Comparison of ENCODE assay signal across 13 cellular contexts in genomic region chr15:34161329-34161953, GRCh38. TPM values are rescaled to one million over a fixed set of nuclear protein-coding genes. Genes with fewer than 3 reads are reported as not detected.
DNase-seq lines count a peak whose midpoint lies in the region; ATAC-seq and TF ChIP-seq lines count a peak whose summit lies in the region.
"Had no signal": no experiment of that assay in that cellular context is flagged by ENCODE, and none has a peak within 500 bp of the region (broad histone marks: within the 10 kb centered on the region; RNA-seq: fewer than 3 reads in every experiment).

No MANE protein-coding gene starts in this region.

- peaks cover 8% of the 10 kb centered on the region for H3K9me3 Mint-ChIP-seq in CD8-positive, alpha-beta T cell

- H3K27me3 ChIP-seq in CD8-positive, alpha-beta T cell (ENCODE audit: insufficient read depth, low read length): no peaks in the 10 kb centered on the region
- H3K27me3 ChIP-seq: brain microvascular endothelial cell, heart left ventricle, testis had no signal

- DNase-seq in DMS53 (lab: John Stamatoyannopoulos, UW) (peak; percentile 7), DMS53 treated with DMSO at 0.1 percent for 48 hours (lab: John Stamatoyannopoulos, UW; ENCODE audit: unreplicated experiment) (no peak), OCI-M1 (lab: John Stamatoyannopoulos, UW) (peak; percentile 26), choroid plexus epithelial cell (ENCODE audit: low read depth) (peak; percentile 6), renal cortical epithelial cell (ENCODE audit: low read depth) (peak; percentile 51), NCI-H146 (lab: John Stamatoyannopoulos, UW) (no peak)
- no peak for DNase-seq in activated effector memory CD4-positive, alpha-beta T cell treated with anti-CD3 and anti-CD28 coated beads, Interleukin-2, amount 50 U/mL, for 16 hours
- no peak for DNase-seq in CD8-positive, alpha-beta T cell
- DNase-seq: brain microvascular endothelial cell, heart left ventricle, testis had no signal

- TF ChIP-seq CTCF in choroid plexus epithelial cell (conservative IDR thresholded peaks at IDR 0.05; ENCODE audit: low read depth, low read length): no peak
- TF ChIP-seq CTCF in CD8-positive, alpha-beta T cell (IDR thresholded peaks at IDR 0.05): no peak

- H3K36me3 Mint-ChIP-seq in CD8-positive, alpha-beta T cell: peaks cover 79% of the 10 kb centered on the region

- H3K27me3 Mint-ChIP-seq in CD8-positive, alpha-beta T cell (ENCODE audit: low read depth): no peaks in the 10 kb centered on the region

- H3K9me3 ChIP-seq in CD8-positive, alpha-beta T cell (ENCODE audit: low read length): no peaks in the 10 kb centered on the region
- H3K9me3 ChIP-seq: testis had no signal

- H3K27ac Mint-ChIP-seq in CD8-positive, alpha-beta T cell: no peak overlapping the region

- H3K4me3 ChIP-seq in choroid plexus epithelial cell (ENCODE audit: low read depth, low read length): no peak overlapping the region
- H3K4me3 ChIP-seq in CD8-positive, alpha-beta T cell (ENCODE audit: low read depth, low read length): no peak overlapping the region
- H3K4me3 ChIP-seq: heart left ventricle, skin epidermis, testis had no signal

- intact Hi-C loops in CD8-positive, alpha-beta T cell (cut with DNase I, micrococcal nuclease): no loop called here

- no peak overlapping the region for H3K4me3 Mint-ChIP-seq in CD8-positive, alpha-beta T cell

- CTCF ChIA-PET in CD8-positive, alpha-beta T cell (lab: Charles Lee): interaction anchor here (0.6 to 1.6 kb wide), 2 partner anchors 48 to 70 kb away, joined by 3 to 4 read pairs; partner anchors contain the start of gene KATNBL1

- H3K36me3 ChIP-seq in CD8-positive, alpha-beta T cell (ENCODE audit: insufficient read depth, low read length): peaks cover 4% of the 10 kb centered on the region

- peaks cover 2% of the 10 kb centered on the region for H3K4me1 Mint-ChIP-seq in CD8-positive, alpha-beta T cell (ENCODE audit: low read depth)

- ATAC-seq in CD8-positive, alpha-beta T cell: no peak
- ATAC-seq: heart left ventricle had no signal

- H3K4me1 ChIP-seq in CD8-positive, alpha-beta T cell (ENCODE audit: insufficient read depth, low read length): no peaks in the 10 kb centered on the region
- H3K4me1 ChIP-seq: heart left ventricle, testis had no signal

- POLR2A ChIA-PET in CD8-positive, alpha-beta T cell (lab: Charles Lee): no interaction called here

- no peak overlapping the region for H3K27ac ChIP-seq in CD8-positive, alpha-beta T cell (ENCODE audit: low read depth, low read length)
- H3K27ac ChIP-seq: 22Rv1, brain microvascular endothelial cell, heart left ventricle, skin epidermis, testis had no signal

RNA-seq across cellular contexts. Expression of gene KATNBL1, which starts 48.5 kb away (rescaled TPM):
- total RNA-seq in renal cortical epithelial cell: 51.9 and 54.5 TPM in 2 replicates
- 1 to 10 TPM; 9.3 to 10.0 TPM for total RNA-seq in CD8-positive, alpha-beta T cell

RNA-seq across cellular contexts. Expression of gene PGBD4, which starts 59.6 kb away (rescaled TPM):
- total RNA-seq in renal cortical epithelial cell: 1.0 and 3.3 TPM in 2 replicates
- total RNA-seq in CD8-positive, alpha-beta T cell: 1 to 10 TPM; 1.8 to 2.4 TPM

RNA-seq across cellular contexts. Expression of gene EMC7, which starts 59.8 kb away (rescaled TPM):
- total RNA-seq in renal cortical epithelial cell: 23.8 and 66.6 TPM in 2 replicates
- total RNA-seq in CD8-positive, alpha-beta T cell: 10 to 100 TPM; 61.0 to 78.9 TPM

Comparison
In these comparisons a context has a peak if more than half of its experiments do, and no peak if none do; other contexts are left out.
1. DNase-seq: peak in DMS53 (single experiment), OCI-M1 (single experiment), choroid plexus epithelial cell (single experiment) and renal cortical epithelial cell (single experiment); none in DMS53 treated with DMSO at 0.1 percent for 48 hours (single experiment), activated effector memory CD4-positive, alpha-beta T cell treated with anti-CD3 and anti-CD28 coated beads, Interleukin-2, amount 50 U/mL, for 16 hours (single experiment), NCI-H146 (single experiment) and CD8-positive, alpha-beta T cell (0 of 7).